Comparison of ENCODE assay signal across 24 cellular contexts in genomic region chr14:33702293-33702692, GRCh38.
A peak's percentile ranks its signal among the peaks of the same experiment; 100 is the strongest.
DNase-seq lines count a peak whose midpoint lies in the region; ATAC-seq, FAIRE-seq and TF ChIP-seq lines count a peak whose summit lies in the region.
"Had no signal": no experiment of that assay in that cellular context is flagged by ENCODE, and none has a peak within 500 bp of the region (broad histone marks: within the 10 kb centered on the region; RNA-seq: fewer than 3 reads in every experiment).

No MANE protein-coding gene starts in this region.

- peaks cover 96% of the 10 kb centered on the region for H3K4me1 ChIP-seq in Karpas-422 (ENCODE audit: low read length)
- H3K4me1 ChIP-seq in OCI-LY3 (ENCODE audit: low read length), result peaks cover 13% of the 10 kb centered on the region
- H3K4me1 ChIP-seq: A549; BLaER1 treated with 17β-estradiol and CSF1 and Interleukin-3, amounts not matched to agents 10 nM and 100 nM had no signal

- intact Hi-C loops in Right ventricle myocardium inferior (cut with DNase I), result no loop called here

- H3K4me3 ChIP-seq in Karpas-422 (ENCODE audit: low read length) (peak overlapping the region; percentile 26; the same call in 1 of the 2 replicates), OCI-LY3 (ENCODE audit: low read length) (no peak overlapping the region)
- H3K4me3 ChIP-seq: A549; BLaER1 treated with 17β-estradiol and CSF1 and Interleukin-3, amounts not matched to agents 10 nM and 100 nM had no signal

- H3K27me3 ChIP-seq in Karpas-422 (ENCODE audit: low read length) (no peaks in the 10 kb centered on the region), OCI-LY3 (ENCODE audit: low read depth, low read length) (peaks cover 65% of the 10 kb centered on the region)
- H3K27me3 ChIP-seq: BLaER1 treated with 17β-estradiol and CSF1 and Interleukin-3, amounts not matched to agents 10 nM and 100 nM had no signal

- H3K36me3 ChIP-seq in Karpas-422 (ENCODE audit: insufficient read depth, low read length) (0 out of 2 replicates have a peak, but pooled peaks cover 6% of the 10 kb centered on the region), OCI-LY3 (replicated peaks; ENCODE audit: low read depth, low read length) (no peaks in the 10 kb centered on the region)
- H3K36me3 ChIP-seq: BLaER1 treated with 17β-estradiol and CSF1 and Interleukin-3, amounts not matched to agents 10 nM and 100 nM had no signal

- H4K20me1 ChIP-seq in Karpas-422 (ENCODE audit: insufficient read depth, low read depth, low read length) (no peaks in the 10 kb centered on the region), OCI-LY3 (ENCODE audit: insufficient read depth, low read length) (no peaks in the 10 kb centered on the region)
- H4K20me1 ChIP-seq: BLaER1 treated with 17β-estradiol and CSF1 and Interleukin-3, amounts not matched to agents 10 nM and 100 nM had no signal

- H2AFZ ChIP-seq in Karpas-422 (ENCODE audit: low read length) (no peak overlapping the region), OCI-LY3 (ENCODE audit: low read depth, low read length) (no peak overlapping the region)

- H3K27ac ChIP-seq in Karpas-422 (ENCODE audit: low read length) (peak overlapping the region; percentile 66), OCI-LY3 (ENCODE audit: low read length) (no peak overlapping the region)
- H3K27ac ChIP-seq: 22Rv1; A549; BLaER1 treated with 17β-estradiol and CSF1 and Interleukin-3, amounts not matched to agents 10 nM and 100 nM; C4-2B had no signal

- H3K9me3 ChIP-seq in Karpas-422 (ENCODE audit: low read length) (no peaks in the 10 kb centered on the region), OCI-LY3 (ENCODE audit: insufficient read depth, low read length) (0 out of 2 replicates have a peak, but pooled peaks cover 4% of the 10 kb centered on the region)
- H3K9me3 ChIP-seq: A549; BLaER1 treated with 17β-estradiol and CSF1 and Interleukin-3, amounts not matched to agents 10 nM and 100 nM; Caco-2 had no signal

- no peaks in the 10 kb centered on the region for H3K9me2 ChIP-seq in Karpas-422 (replicated peaks; ENCODE audit: insufficient read depth, low read length)

- DNase-seq in GM12891 (ENCODE audit: insufficient read length, low spot score) (no peak), Karpas-422 (peak; percentile 90), HTR-8/SVneo (ENCODE audit: insufficient read length, low spot score) (no peak), Right ventricle myocardium inferior (ENCODE audit: missing footprints) (no peak), putamen (ENCODE audit: low spot score) (no peak)
- DNase-seq: AML-193; Caco-2; Calu3; CD4-positive, alpha-beta T cell; CD8-positive, alpha-beta T cell; DMS153; DMS53; DMS79; DND-41; EL; GDM1 had no signal

- FAIRE-seq in GM12891 (lab: Jason Lieb, UNC) (no peak), HTR-8/SVneo (lab: Jason Lieb, UNC) (no peak)
- FAIRE-seq: A549, D721Med, GM12892, GM18507 had no signal

- H3K9ac ChIP-seq in Karpas-422 (ENCODE audit: low read length) (no peak overlapping the region), OCI-LY3 (ENCODE audit: low read length) (no peak overlapping the region)
- H3K9ac ChIP-seq: BLaER1 treated with 17β-estradiol and CSF1 and Interleukin-3, amounts not matched to agents 10 nM and 100 nM had no signal

- TF ChIP-seq POLR2A in GM12891 (IDR thresholded peaks at IDR 0.05; ENCODE audit: low read depth, low read length), result no peak

- no peak for TF ChIP-seq CTCF in OCI-LY3 (IDR thresholded peaks at IDR 0.05; ENCODE audit: low read depth, low read length)

- H3K4me2 ChIP-seq in Karpas-422 (ENCODE audit: low read depth, low read length, poor library complexity, severe bottlenecking) (peak overlapping the region; percentile 47), OCI-LY3 (ENCODE audit: low read length) (peak overlapping the region; percentile 30)
- H3K4me2 ChIP-seq: A549 had no signal

- no peak for ATAC-seq in Right ventricle myocardium inferior
- ATAC-seq: A549; CD8-positive, alpha-beta T cell had no signal

- H3K79me2 ChIP-seq in Karpas-422 (ENCODE audit: low read length) (no peaks in the 10 kb centered on the region), OCI-LY3 (ENCODE audit: low read length) (no peaks in the 10 kb centered on the region)

TF ChIP-seq in GM12891, 5 proteins besides CTCF, POLR2A, EP300 and RAD21:
- TF ChIP-seq SPI1 (IDR thresholded peaks at IDR 0.05; ENCODE audit: low read depth, low read length) (peak; percentile 27; the same call in 1 of the 2 replicates), PAX5 (IDR thresholded peaks at IDR 0.05; ENCODE audit: insufficient read depth, low read length, severe bottlenecking) (no peak)
